ENCODE assay signal across 1 cellular context in genomic region chr6:15730442-15730841, GRCh38.
TF ChIP-seq lines count a peak whose summit lies in the region.

No MANE protein-coding gene starts in this region.

TF ChIP-seq in K562, 482 proteins besides CTCF, POLR2A, EP300 and RAD21 (continued from another document and continues in another):
- TF ChIP-seq ZBTB12 (CRISPR knock-in tag; IDR thresholded peaks at IDR 0.05): no peak
- no peak for TF ChIP-seq ZBTB11 (CRISPR knock-in tag; IDR thresholded peaks at IDR 0.05)
- TF ChIP-seq ZNF354B (CRISPR knock-in tag; IDR thresholded peaks at IDR 0.05): no peak
- TF ChIP-seq CXXC5 (CRISPR knock-in tag; IDR thresholded peaks at IDR 0.05): 0 out of 2 replicates have a peak, but pooled peaks have one; percentile 39
- no peak for TF ChIP-seq RBM39 (optimal IDR thresholded peaks at IDR 0.05; ENCODE audit: low read depth, low read length)
- TF ChIP-seq PML (IDR thresholded peaks at IDR 0.05; ENCODE audit: low read length): no peak; the same call in 1 of the 2 replicates
- TF ChIP-seq ZNF830 (CRISPR knock-in tag; IDR thresholded peaks at IDR 0.05): no peak
- TF ChIP-seq TAL1 (IDR thresholded peaks at IDR 0.05): peak; percentile 78
- TF ChIP-seq NR2C2 (CRISPR knock-in tag; IDR thresholded peaks at IDR 0.05): no peak
- TF ChIP-seq NR2C2 (tag; IDR thresholded peaks at IDR 0.05): no peak
- no peak for TF ChIP-seq ATF3 (IDR thresholded peaks at IDR 0.05)
- no peak for TF ChIP-seq ATF3 (CRISPR knock-in tag; conservative IDR thresholded peaks at IDR 0.05)
- TF ChIP-seq ZNF140 (CRISPR knock-in tag; IDR thresholded peaks at IDR 0.05): no peak
- no peak for TF ChIP-seq KLF13 (tag; IDR thresholded peaks at IDR 0.05; ENCODE audit: borderline replicate concordance, low read depth)
- TF ChIP-seq BCOR (IDR thresholded peaks at IDR 0.05): peak; percentile 85
- TF ChIP-seq HMBOX1 (IDR thresholded peaks at IDR 0.05): peak; percentile 57; the same call in 1 of the 2 replicates
- no peak for TF ChIP-seq HNRNPUL1 (IDR thresholded peaks at IDR 0.05; ENCODE audit: low read length)
- peak; percentile 50 for TF ChIP-seq VEZF1 (CRISPR knock-in tag; IDR thresholded peaks at IDR 0.05)
- TF ChIP-seq HOXB6 (CRISPR knock-in tag; IDR thresholded peaks at IDR 0.05; ENCODE audit: borderline replicate concordance): no peak
- no peak for TF ChIP-seq ZNF699 (CRISPR knock-in tag; IDR thresholded peaks at IDR 0.05; ENCODE audit: insufficient replicate concordance)
- no peak for TF ChIP-seq ZSCAN29 (IDR thresholded peaks at IDR 0.05)
- TF ChIP-seq GATAD2B (IDR thresholded peaks at IDR 0.05; ENCODE audit: borderline replicate concordance): peak; percentile 45; the same call in 1 of the 2 replicates
- no peak; the same call in 1 of the 2 replicates for TF ChIP-seq ZNF609 (CRISPR knock-in tag; IDR thresholded peaks at IDR 0.05; ENCODE audit: borderline replicate concordance)
- no peak for TF ChIP-seq ZNF444 (CRISPR knock-in tag; IDR thresholded peaks at IDR 0.05)
- TF ChIP-seq ZBED1 (IDR thresholded peaks at IDR 0.05): no peak
- TF ChIP-seq ZNF583 (CRISPR knock-in tag; IDR thresholded peaks at IDR 0.05): peak; percentile 36; the same call in 1 of the 2 replicates
- peak; percentile 62 for TF ChIP-seq PKNOX1 (IDR thresholded peaks at IDR 0.05)
- no peak for TF ChIP-seq ZFP91 (CRISPR knock-in tag; IDR thresholded peaks at IDR 0.05)
- TF ChIP-seq TRIM24 (IDR thresholded peaks at IDR 0.05): peak; percentile 67 to 75
- 0 out of 2 replicates have a peak, but pooled peaks have one; percentile 28 for TF ChIP-seq ESRRA (IDR thresholded peaks at IDR 0.05; ENCODE audit: borderline replicate concordance, low read depth)
- no peak for TF ChIP-seq ZNF764 (CRISPR knock-in tag; IDR thresholded peaks at IDR 0.05; ENCODE audit: low read depth)
- no peak for TF ChIP-seq FIP1L1 (IDR thresholded peaks at IDR 0.05; ENCODE audit: low read depth, low read length, poor library complexity, severe bottlenecking)
- TF ChIP-seq THRAP3 (IDR thresholded peaks at IDR 0.05; ENCODE audit: borderline replicate concordance): no peak
- TF ChIP-seq KLF16 (IDR thresholded peaks at IDR 0.05): peak; percentile 81; the same call in 1 of the 2 replicates
- TF ChIP-seq LEF1 (IDR thresholded peaks at IDR 0.05): peak; percentile 43; the same call in 1 of the 2 replicates
- TF ChIP-seq NFE2 (IDR thresholded peaks at IDR 0.05; ENCODE audit: low read depth): peak; percentile 62; the same call in 1 of the 2 replicates
- no peak for TF ChIP-seq ZNF146 (CRISPR knock-in tag; IDR thresholded peaks at IDR 0.05; ENCODE audit: unreplicated experiment)
- TF ChIP-seq HNRNPK (IDR thresholded peaks at IDR 0.05; ENCODE audit: low read depth, low read length, poor library complexity, severe bottlenecking): no peak
- no peak for TF ChIP-seq PPARD (CRISPR knock-in tag; IDR thresholded peaks at IDR 0.05)
- TF ChIP-seq RBM15 (IDR thresholded peaks at IDR 0.05; ENCODE audit: insufficient read depth, low read length): no peak
- no peak for TF ChIP-seq ZNF766 (CRISPR knock-in tag; conservative IDR thresholded peaks at IDR 0.05)
- TF ChIP-seq CREB1 (IDR thresholded peaks at IDR 0.05): 0 out of 2 replicates have a peak, but pooled peaks have one; percentile 2
- TF ChIP-seq CREB1 (CRISPR knock-in tag; IDR thresholded peaks at IDR 0.05): no peak; the same call in 1 of the 2 replicates
- no peak for TF ChIP-seq ZNF395 (CRISPR knock-in tag; IDR thresholded peaks at IDR 0.05)
- no peak for TF ChIP-seq RNF219 (CRISPR knock-in tag; IDR thresholded peaks at IDR 0.05)
- no peak for TF ChIP-seq E2F3 (CRISPR knock-in tag; IDR thresholded peaks at IDR 0.05)
